ENCODE assay signal across 19 cellular contexts in the genomic region with DNA sequence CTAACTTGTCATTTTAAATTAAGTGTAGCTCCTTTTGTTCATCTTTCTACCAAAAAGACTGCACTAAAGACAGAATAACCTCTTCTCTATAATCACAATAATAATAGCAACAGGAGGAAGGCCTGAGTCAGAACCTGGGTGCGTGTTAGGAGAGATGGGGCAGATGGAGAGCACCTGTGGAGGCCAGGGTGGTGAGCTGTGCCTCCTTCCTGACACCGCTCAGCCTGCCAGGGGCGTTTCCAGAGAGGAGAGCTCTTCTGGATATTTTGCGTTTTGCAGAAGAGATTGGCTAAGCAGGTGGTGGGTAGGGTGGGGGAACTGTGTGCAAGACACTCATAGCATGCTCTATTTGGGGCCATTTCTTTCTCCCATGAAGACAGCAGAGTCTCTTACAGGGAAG.
DNase-seq lines count a peak whose midpoint lies in the region; ATAC-seq, FAIRE-seq and TF ChIP-seq lines count a peak whose summit lies in the region.
"Had no signal": no experiment of that assay in that cellular context is flagged by ENCODE, and none has a peak within 500 bp of the region (broad histone marks: within the 10 kb centered on the region; RNA-seq: fewer than 3 reads in every experiment).

No MANE protein-coding gene starts in this region.

- H3K4me3 ChIP-seq in RWPE2 (ENCODE audit: severe bottlenecking) = no peak overlapping the region

- FAIRE-seq in urothelium cell line (lab: Jason Lieb, UNC) = peak; percentile 52
- FAIRE-seq: GM18507 had no signal

- DNase-seq in NCI-H1417 (lab: John Stamatoyannopoulos, UW) (peak in 2 of 3 experiments; percentile 6 to 31), NCI-H1417 treated with DMSO at 0.1 percent for 48 hours (lab: John Stamatoyannopoulos, UW) (no peak), NCI-H2107 treated with DMSO at 0.1 percent for 48 hours (lab: John Stamatoyannopoulos, UW; ENCODE audit: unreplicated experiment) (peak; percentile 22), RWPE2 (ENCODE audit: low spot score) (no peak), urothelium cell line (ENCODE audit: low spot score) (no peak)
- DNase-seq in activated effector memory CD4-positive, alpha-beta T cell treated with Interleukin-2 at 50 U/mL for 16 hours = no peak
- DNase-seq: 8988T; CD4-positive, alpha-beta T cell; DMS53; H7; KG1; NCI-H1436 treated with DMSO at 0.1 percent for 48 hours; NCI-H2081 treated with DMSO at 0.1 percent for 48 hours; SHP77 treated with DMSO at 0.1 percent for 48 hours; SK-N-SH; T-cell had no signal

- no peaks in the 10 kb centered on the region for H3K9me3 ChIP-seq in RWPE2 (ENCODE audit: severe bottlenecking)
- H3K9me3 ChIP-seq: SK-N-SH had no signal

- no peak for TF ChIP-seq CTCF in RWPE2 (IDR thresholded peaks at IDR 0.05; ENCODE audit: poor library complexity, severe bottlenecking)

- no peaks in the 10 kb centered on the region for H3K4me1 ChIP-seq in RWPE2 (ENCODE audit: insufficient read depth, poor library complexity, severe bottlenecking)

- no peak overlapping the region for H3K27ac ChIP-seq in RWPE2 (ENCODE audit: poor library complexity, severe bottlenecking)

- no peaks in the 10 kb centered on the region for H3K36me3 ChIP-seq in RWPE2 (ENCODE audit: low read depth)

- ATAC-seq in RWPE2 (ENCODE audit: low read depth) (0 out of 3 replicates have a peak, but pooled peaks have one; percentile 7), GM18858 (IDR thresholded peaks at IDR 0.05; ENCODE audit: unreplicated experiment) (no peak), GM18517 (IDR thresholded peaks at IDR 0.05; ENCODE audit: unreplicated experiment) (no peak)
- ATAC-seq: T-cell had no signal

- peaks cover 21% of the 10 kb centered on the region for H3K27me3 ChIP-seq in RWPE2 (ENCODE audit: insufficient read depth, poor library complexity, severe bottlenecking)

Comparison
In these comparisons a context has a peak if more than half of its experiments do, and no peak if none do; other contexts are left out.
1. DNase-seq: peak in NCI-H1417 (2 of 3) and NCI-H2107 treated with DMSO at 0.1 percent for 48 hours (single experiment); none in NCI-H1417 treated with DMSO at 0.1 percent for 48 hours (single experiment), RWPE2 (single experiment), urothelium cell line (single experiment) and activated effector memory CD4-positive, alpha-beta T cell treated with Interleukin-2 at 50 U/mL for 16 hours (single experiment).